8 cellular contexts compared by ENCODE assay signal in the genomic region with DNA sequence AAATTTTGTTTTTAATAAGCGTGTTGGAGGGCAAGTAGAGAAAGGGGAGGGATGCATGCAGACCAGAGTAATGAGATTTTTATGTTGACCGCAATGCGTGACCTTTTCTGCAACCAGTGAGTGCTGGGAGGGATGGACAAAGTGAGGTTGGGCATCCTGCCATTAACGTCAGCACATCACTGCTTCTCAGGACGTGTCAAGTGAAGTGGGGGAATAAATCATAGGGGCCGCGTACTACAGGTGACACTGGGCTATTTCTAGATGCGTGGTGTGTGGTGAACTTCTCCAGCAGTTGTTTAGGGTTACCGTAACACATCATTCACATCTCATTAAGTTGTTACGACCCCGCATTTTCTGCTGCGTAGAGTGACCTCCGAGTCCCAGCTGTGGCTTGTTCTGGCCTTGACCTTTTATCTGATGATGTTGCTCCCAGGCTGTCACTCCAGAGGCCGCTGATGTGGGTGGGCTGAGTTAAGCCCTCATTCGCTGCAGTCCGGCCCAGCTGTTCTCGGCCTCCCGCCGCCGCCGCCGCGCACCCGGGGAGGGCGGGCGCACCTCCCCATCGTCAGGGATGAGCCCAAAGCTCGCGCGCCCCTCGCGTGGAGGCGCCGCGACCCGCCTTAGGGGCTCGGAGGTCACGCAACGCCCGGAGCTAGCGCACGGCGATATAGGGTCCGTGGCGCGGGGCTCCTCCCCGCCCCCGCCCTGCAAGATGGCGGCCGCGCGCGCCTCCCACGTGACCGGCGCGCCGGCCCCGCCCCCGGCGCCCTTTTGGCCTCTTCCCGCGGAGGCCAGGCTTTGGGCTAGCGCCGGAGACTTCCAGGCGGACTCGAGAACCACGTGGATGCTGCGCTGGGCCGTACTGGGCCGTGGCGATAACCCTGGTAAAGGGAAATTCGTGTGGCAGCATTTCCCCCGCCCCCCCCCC. TPM values are rescaled to one million over a fixed set of nuclear protein-coding genes. Genes with fewer than 3 reads are reported as not detected.
A peak's percentile ranks its signal among the peaks of the same experiment; 100 is the strongest.
DNase-seq lines count a peak whose midpoint lies in the region; ATAC-seq and TF ChIP-seq lines count a peak whose summit lies in the region.

No MANE protein-coding gene starts in this region.

- H3K9me3 Mint-ChIP-seq in CD14-positive monocyte (no peaks in the 10 kb centered on the region), osteocyte (ENCODE audit: unreplicated experiment) (no peaks in the 10 kb centered on the region)
- no peaks in the 10 kb centered on the region for H3K9me3 Mint-ChIP-seq in activated naive CD8-positive, alpha-beta T cell treated with anti-CD3 and anti-CD28 coated beads for 36 hours

- H4K20me1 ChIP-seq in Loucy (ENCODE audit: insufficient read depth, low read length, poor library complexity, severe bottlenecking): peaks cover 9% of the 10 kb centered on the region

- H3K27ac Mint-ChIP-seq in CD14-positive monocyte (peak overlapping the region; percentile 31 to 91 (median 79)), osteocyte (ENCODE audit: unreplicated experiment) (peak overlapping the region; percentile 89)
- H3K27ac Mint-ChIP-seq in activated naive CD8-positive, alpha-beta T cell treated with anti-CD3 and anti-CD28 coated beads for 36 hours: peak overlapping the region; percentile 99

- H2AFZ ChIP-seq in Loucy (ENCODE audit: low read length): peak overlapping the region; percentile 81

- H3K4me3 Mint-ChIP-seq in CD14-positive monocyte: peak overlapping the region; percentile 88 to 95
- H3K4me3 Mint-ChIP-seq in activated naive CD8-positive, alpha-beta T cell treated with anti-CD3 and anti-CD28 coated beads for 36 hours: peak overlapping the region; percentile 99
- peak overlapping the region; percentile 83 for H3K4me3 Mint-ChIP-seq in osteocyte (ENCODE audit: unreplicated experiment)

- DNase-seq in CD14-positive monocyte (ENCODE audit: low spot score): peak; percentile 63
- DNase-seq in SK-N-MC (ENCODE audit: low read depth, low spot score): no peak
- DNase-seq in activated naive CD8-positive, alpha-beta T cell treated with anti-CD3 and anti-CD28 coated beads for 36 hours: peak; percentile 86
- peak; percentile 92 for DNase-seq in Right ventricle myocardium inferior (ENCODE audit: missing footprints)
- peak; percentile 87 for DNase-seq in osteocyte (ENCODE audit: extremely low spot score, unreplicated experiment)
- DNase-seq in thoracic aorta (ENCODE audit: low spot score): peak; percentile 42

- intact Hi-C loops in CD14-positive monocyte (cut with micrococcal nuclease) (loop anchor here (10.0 kb wide), 2 partner anchors 72 to 342 kb away; a partner anchor contains a TSS), Right ventricle myocardium inferior (cut with DNase I) (loop anchor here (1.0 kb wide), 2 partner anchors 100 to 339 kb away; a partner anchor contains a TSS)

- peaks cover 0 to 5% (median under 1%) of the 10 kb centered on the region in 3 donors for H3K27me3 Mint-ChIP-seq in CD14-positive monocyte (ENCODE audit: low read depth in 3 of 3)
- H3K27me3 Mint-ChIP-seq in activated naive CD8-positive, alpha-beta T cell treated with anti-CD3 and anti-CD28 coated beads for 36 hours: no peaks in the 10 kb centered on the region
- no peaks in the 10 kb centered on the region for H3K27me3 Mint-ChIP-seq in osteocyte (ENCODE audit: unreplicated experiment)

- H3K9me3 ChIP-seq in Loucy (ENCODE audit: insufficient read depth, low read depth, low read length): no peaks in the 10 kb centered on the region
- no peaks in the 10 kb centered on the region for H3K9me3 ChIP-seq in SK-N-MC (ENCODE audit: low read depth, low read length)
- H3K9me3 ChIP-seq in thoracic aorta: no peaks in the 10 kb centered on the region

- peaks cover 72% of the 10 kb centered on the region for H3K79me2 ChIP-seq in Loucy (ENCODE audit: insufficient read depth, low read length)

- peak overlapping the region; percentile 98 for H3K4me2 ChIP-seq in Loucy (ENCODE audit: low read depth, low read length, poor library complexity, severe bottlenecking)

- peak overlapping the region; percentile 88 for H3K4me3 ChIP-seq in Loucy (ENCODE audit: low read length, poor library complexity, severe bottlenecking)
- H3K4me3 ChIP-seq in SK-N-MC: peak overlapping the region; percentile 91
- H3K4me3 ChIP-seq in thoracic aorta: peak overlapping the region; percentile 83

- peak; percentile 16 for ATAC-seq in GM19463 (IDR thresholded peaks at IDR 0.05; ENCODE audit: unreplicated experiment)
- peak; percentile 54 for ATAC-seq in Right ventricle myocardium inferior
- peak; percentile 27 for ATAC-seq in thoracic aorta (ENCODE audit: insufficient number of reproducible peaks, low FRiP score, low read depth)

- H3K4me1 Mint-ChIP-seq in CD14-positive monocyte (peaks cover 33% of the 10 kb centered on the region), osteocyte (ENCODE audit: unreplicated experiment) (peaks cover 29% of the 10 kb centered on the region)
- H3K4me1 Mint-ChIP-seq in activated naive CD8-positive, alpha-beta T cell treated with anti-CD3 and anti-CD28 coated beads for 36 hours: peaks cover 45% of the 10 kb centered on the region

- H3K27me3 ChIP-seq in Loucy (ENCODE audit: insufficient read depth, low read length, poor library complexity, severe bottlenecking) (no peaks in the 10 kb centered on the region), thoracic aorta (replicated peaks; ENCODE audit: insufficient read depth) (no peaks in the 10 kb centered on the region)

- H3K4me1 ChIP-seq in Loucy (ENCODE audit: insufficient read depth, low read length, poor library complexity, severe bottlenecking) (peaks cover 49% of the 10 kb centered on the region), thoracic aorta (ENCODE audit: control insufficient read depth in 1 of 2, low read depth in 2 of 2) (peaks cover 22 to 61% of the 10 kb centered on the region in 2 donors)

- no peak for TF ChIP-seq CTCF in CD14-positive monocyte (IDR thresholded peaks at IDR 0.05)
- TF ChIP-seq CTCF in Loucy (conservative IDR thresholded peaks at IDR 0.05; ENCODE audit: low read length): no peak
- no peak for TF ChIP-seq CTCF in osteocyte (IDR thresholded peaks at IDR 0.05)
- no peak for TF ChIP-seq CTCF in thoracic aorta (IDR thresholded peaks at IDR 0.05)

- peaks cover 2 to 5% of the 10 kb centered on the region in 2 donors for H3K36me3 Mint-ChIP-seq in CD14-positive monocyte
- peaks cover 25% of the 10 kb centered on the region for H3K36me3 Mint-ChIP-seq in activated naive CD8-positive, alpha-beta T cell treated with anti-CD3 and anti-CD28 coated beads for 36 hours
- no peaks in the 10 kb centered on the region for H3K36me3 Mint-ChIP-seq in osteocyte (ENCODE audit: unreplicated experiment)

- H3K9ac ChIP-seq in Loucy (ENCODE audit: low read depth, low read length, poor library complexity, severe bottlenecking) (peak overlapping the region; percentile 79), SK-N-MC (ENCODE audit: insufficient read length) (peak overlapping the region; percentile 74)

- peaks cover 5% of the 10 kb centered on the region; the same call in 1 of the 2 replicates for H3F3A ChIP-seq in Loucy (ENCODE audit: low read depth)

- peak overlapping the region; percentile 67; the same call in 1 of the 2 replicates for H3K27ac ChIP-seq in SK-N-MC
- peak overlapping the region; percentile 96 to 99 for H3K27ac ChIP-seq in thoracic aorta

- no peaks in the 10 kb centered on the region for H3K9me2 ChIP-seq in Loucy (replicated peaks; ENCODE audit: low read depth, low read length)

- H3K36me3 ChIP-seq in Loucy (ENCODE audit: insufficient read depth, low read length): no peaks in the 10 kb centered on the region
- H3K36me3 ChIP-seq in SK-N-MC (ENCODE audit: insufficient read depth, low read length): no peaks in the 10 kb centered on the region
- H3K36me3 ChIP-seq in thoracic aorta: no peaks in the 10 kb centered on the region

RNA-seq across cellular contexts. Expression of a gene that starts 3.5 kb away (rescaled TPM):
- polyA plus RNA-seq in CD14-positive monocyte: under 1 TPM; 0.59 to 0.71 TPM
- total RNA-seq in activated naive CD8-positive, alpha-beta T cell treated with anti-CD3 and anti-CD28 coated beads for 36 hours: 10 to 100 TPM; 25.1 to 28.9 TPM
- total RNA-seq in Right ventricle myocardium inferior (18.2 TPM), osteocyte (10.3 and 11.2 TPM in 2 replicates), thoracic aorta (10 to 100 TPM; 33.9 to 38.7 TPM)
